In genomic region chr2:134836986-134837385, GRCh38 we compare ENCODE assay signal across 13 cellular contexts. TPM values are rescaled to one million over a fixed set of nuclear protein-coding genes. Genes with fewer than 3 reads are reported as not detected.
A peak's percentile ranks its signal among the peaks of the same experiment; 100 is the strongest.
DNase-seq lines count a peak whose midpoint lies in the region; ATAC-seq, FAIRE-seq and TF ChIP-seq lines count a peak whose summit lies in the region.
"Had no signal": no experiment of that assay in that cellular context is flagged by ENCODE, and none has a peak within 500 bp of the region (broad histone marks: within the 10 kb centered on the region; RNA-seq: fewer than 3 reads in every experiment).

No MANE protein-coding gene starts in this region.

- no peak overlapping the region for H3K9ac ChIP-seq in SK-N-SH
- H3K9ac ChIP-seq in keratinocyte (ENCODE audit: control insufficient read depth, extremely low read depth, insufficient read depth, low read length): no peak overlapping the region

- H3K27me3 ChIP-seq in SK-N-SH (ENCODE audit: insufficient read depth) (no peaks in the 10 kb centered on the region), keratinocyte (ENCODE audit: control insufficient read depth, extremely low read depth, insufficient read depth, low read length) (no peaks in the 10 kb centered on the region)

- H4K20me1 ChIP-seq in SK-N-SH (ENCODE audit: insufficient read depth): no peaks in the 10 kb centered on the region
- no peaks in the 10 kb centered on the region for H4K20me1 ChIP-seq in keratinocyte (ENCODE audit: control insufficient read depth, extremely low read depth, insufficient read depth, low read length)

- dilution Hi-C loops in keratinocyte (cut with MboI; ENCODE audit: extremely low pct_ligation_motif_present, low sequenced_read_pairs): no loop called here

- 11% methylated on average over 2 of the region's 2 CpGs for WGBS in SK-N-SH (ENCODE audit: low lambda C conversion rate)

- H3K9me3 ChIP-seq in SK-N-SH (no peaks in the 10 kb centered on the region), keratinocyte (ENCODE audit: control insufficient read depth, low read depth, low read length) (peaks cover 2% of the 10 kb centered on the region)

- CTCF ChIA-PET in SK-N-SH (lab: Yijun Ruan, JAX): no interaction called here

- H3F3A ChIP-seq in SK-N-SH (replicated peaks; ENCODE audit: insufficient read depth): no peaks in the 10 kb centered on the region

- H3K36me3 ChIP-seq in SK-N-SH (replicated peaks in 1 of 2; ENCODE audit: control insufficient read depth in 1 of 2, insufficient read depth in 2 of 2, low read length in 1 of 2) (no peaks in the 10 kb centered on the region), keratinocyte (ENCODE audit: control insufficient read depth in 2 of 2, extremely low read depth in 1 of 2, insufficient read depth in 2 of 2, low read length in 2 of 2) (no peaks in the 10 kb centered on the region)
- H3K36me3 ChIP-seq: heart right ventricle had no signal

- H3K4me3 ChIP-seq in SK-N-SH (ENCODE audit: low read depth in 2 of 2, low read length in 1 of 2): no peak overlapping the region
- no peak overlapping the region for H3K4me3 ChIP-seq in keratinocyte (ENCODE audit: control insufficient read depth in 2 of 3, extremely low read depth in 1 of 3, insufficient read depth in 2 of 3, low read depth in 1 of 3, low read length in 3 of 3)
- H3K4me3 ChIP-seq: heart right ventricle had no signal

- H3K4me1 ChIP-seq in SK-N-SH (ENCODE audit: control insufficient read depth in 1 of 2, insufficient read depth in 2 of 2, low read depth in 1 of 2, low read length in 1 of 2) (no peaks in the 10 kb centered on the region), keratinocyte (ENCODE audit: control insufficient read depth, extremely low read depth, insufficient read depth, low read length) (peaks cover 13% of the 10 kb centered on the region)
- H3K4me1 ChIP-seq: heart right ventricle had no signal

- DNase-seq in SK-N-SH (no peak), astrocyte of the hippocampus (ENCODE audit: low read depth, low spot score) (peak; percentile 90), keratinocyte (ENCODE audit: low read depth, low spot score) (peak; percentile 67), NCI-H1694 treated with DMSO at 0.1 percent for 48 hours (lab: John Stamatoyannopoulos, UW) (no peak), amygdala (lab: John Stamatoyannopoulos, UW) (no peak), 8988T (no peak)
- DNase-seq: activated CD4-positive, alpha-beta T cell treated with anti-CD3 and anti-CD28 coated beads for 1 hour; H7; heart right ventricle; NCI-H524 treated with DMSO at 0.1 percent for 48 hours had no signal

- H3K4me2 ChIP-seq in SK-N-SH (0 out of 2 replicates have a peak overlapping the region, but pooled peaks have one; percentile 24), keratinocyte (ENCODE audit: control insufficient read depth, extremely low read depth, insufficient read depth, low read depth, low read length) (peak overlapping the region; percentile 63)

- H3K79me2 ChIP-seq in SK-N-SH (ENCODE audit: insufficient read depth) (no peaks in the 10 kb centered on the region), keratinocyte (ENCODE audit: control insufficient read depth, insufficient read depth, low read length) (no peaks in the 10 kb centered on the region)

- no peaks in the 10 kb centered on the region for H3K9me2 ChIP-seq in SK-N-SH

- peak overlapping the region in 1 of 2 experiments; percentile 41; a peak in 2 of 4 replicates for H3K27ac ChIP-seq in SK-N-SH (ENCODE audit: low read depth in 2 of 2, low read length in 1 of 2)
- H3K27ac ChIP-seq in keratinocyte (ENCODE audit: control insufficient read depth, insufficient read depth, low read length): peak overlapping the region; percentile 57
- H3K27ac ChIP-seq: heart right ventricle had no signal

- no peaks in the 10 kb centered on the region for H3K9me1 ChIP-seq in keratinocyte (ENCODE audit: control insufficient read depth, extremely low read depth, insufficient read depth, low read length)

- POLR2A ChIA-PET in SK-N-SH (lab: Yijun Ruan, JAX): no interaction called here

- no peak for TF ChIP-seq CTCF in SK-N-SH (IDR thresholded peaks at IDR 0.05)
- no peak for TF ChIP-seq CTCF in keratinocyte (optimal IDR thresholded peaks at IDR 0.05 in 1 of 3, IDR thresholded peaks at IDR 0.05 in 1 of 3, conservative IDR thresholded peaks at IDR 0.05 in 1 of 3; ENCODE audit: extremely low read depth in 1 of 3, insufficient read depth in 2 of 3, low read length in 3 of 3)

- no peak for TF ChIP-seq RAD21 in SK-N-SH (IDR thresholded peaks at IDR 0.05; ENCODE audit: low read length)

- H2AFZ ChIP-seq in SK-N-SH (ENCODE audit: low read depth) (no peak overlapping the region), keratinocyte (ENCODE audit: control insufficient read depth, low read length) (peak overlapping the region; percentile 82)

- FAIRE-seq in keratinocyte (lab: Jason Lieb, UNC): peak; percentile 67
- FAIRE-seq: A204.1 had no signal

- no peak for ATAC-seq in SK-N-SH treated with all-trans-retinoic acid at 6 μM for 48 hours
- no peak for ATAC-seq in HG03469 (IDR thresholded peaks at IDR 0.05; ENCODE audit: unreplicated experiment)
- ATAC-seq: heart right ventricle had no signal

- TF ChIP-seq EP300 in SK-N-SH (IDR thresholded peaks at IDR 0.05; ENCODE audit: borderline replicate concordance in 1 of 2, low read depth in 1 of 2, low read length in 1 of 2): no peak

TF ChIP-seq in SK-N-SH, 30 proteins besides CTCF, POLR2A, EP300 and RAD21:
- TF ChIP-seq FOSL2 (IDR thresholded peaks at IDR 0.05; ENCODE audit: borderline replicate concordance, low read depth) (no peak), RCOR1 (IDR thresholded peaks at IDR 0.05; ENCODE audit: low read length) (no peak), MEF2A (IDR thresholded peaks at IDR 0.05; ENCODE audit: borderline replicate concordance, low read depth) (no peak), TEAD4 (IDR thresholded peaks at IDR 0.05; ENCODE audit: borderline replicate concordance, insufficient read depth) (no peak), GABPA (IDR thresholded peaks at IDR 0.05; ENCODE audit: low read depth) (no peak), EZH2phosphoT487 (IDR thresholded peaks at IDR 0.05; ENCODE audit: borderline replicate concordance, low read depth) (no peak), TAF1 (IDR thresholded peaks at IDR 0.05; ENCODE audit: borderline replicate concordance, low read depth, low read length) (no peak), FOXM1 (IDR thresholded peaks at IDR 0.05; ENCODE audit: low read depth) (no peak), FOXJ3 (CRISPR knock-in tag; IDR thresholded peaks at IDR 0.05) (no peak), ELF1 (IDR thresholded peaks at IDR 0.05) (no peak), USF1 (IDR thresholded peaks at IDR 0.05; ENCODE audit: borderline replicate concordance, low read depth) (no peak)

TF ChIP-seq in SK-N-SH treated with all-trans-retinoic acid at 6 μM for 48 hours, 23 proteins besides CTCF, POLR2A, EP300 and RAD21:
- no peak for TF ChIP-seq CSRNP3 (CRISPR knock-in tag; IDR thresholded peaks at IDR 0.05)

RNA-seq across cellular contexts. Expression of gene ACMSD, which starts 1.4 kb away (rescaled TPM):
- not detected in 2 replicates for polyA plus RNA-seq in SK-N-SH (2012; rRNA removed)
- not detected in 2 replicates for polyA plus RNA-seq in SK-N-SH (2012; cell fraction: cytosol; rRNA removed)
- polyA plus RNA-seq in SK-N-SH (2012; cell fraction: nucleus; rRNA removed): not detected in 2 replicates
- not detected in 3 replicates for polyA plus RNA-seq in keratinocyte
- polyA plus RNA-seq in keratinocyte (2011; ENCODE audit: low read depth): not detected
- not detected in 2 replicates for polyA plus RNA-seq in keratinocyte (2011; cell fraction: cytosol; rRNA removed)
- polyA plus RNA-seq in keratinocyte (2011; cell fraction: nucleus; rRNA removed): not detected in 2 replicates
- not detected in 2 replicates for polyA plus RNA-seq in keratinocyte (2012; ENCODE audit: low replicate concordance)
- not detected in 3 replicates for polyA minus RNA-seq in keratinocyte
- not detected for polyA minus RNA-seq in keratinocyte (2011; cell fraction: cytosol; rRNA and poly(A)+ RNA removed)
- polyA minus RNA-seq in keratinocyte (2011; cell fraction: nucleus; rRNA and poly(A)+ RNA removed): not detected in 2 replicates
- polyA plus RNA-seq: heart right ventricle had no signal

Comparison
In these comparisons a context has a peak if more than half of its experiments do, and no peak if none do; other contexts are left out.
1. DNase-seq: peak in astrocyte of the hippocampus (single experiment) and keratinocyte (single experiment); none in SK-N-SH (single experiment), NCI-H1694 treated with DMSO at 0.1 percent for 48 hours (single experiment), amygdala (0 of 56) and 8988T (single experiment).